1 cellular context compared by ENCODE assay signal in genomic region chr5:88140396-88140862, GRCh38.
TF ChIP-seq lines count a peak whose summit lies in the region.

No MANE protein-coding gene starts in this region.

TF ChIP-seq in HEK293, 187 proteins besides CTCF, POLR2A, EP300 and RAD21 (continued from another document):
- no peak for TF ChIP-seq BCL11A (tag by site-specific recombination; IDR thresholded peaks at IDR 0.05; ENCODE audit: low read depth)
- no peak for TF ChIP-seq ZNF837 (tag by site-specific recombination; IDR thresholded peaks at IDR 0.05)
- no peak for TF ChIP-seq ZNF354C (tag by site-specific recombination; IDR thresholded peaks at IDR 0.05; ENCODE audit: borderline replicate concordance, low read depth)
TF ChIP-seq in HEK293: peak in this region for 0.
